ENCODE assay signal across 8 cellular contexts in the genomic region with DNA sequence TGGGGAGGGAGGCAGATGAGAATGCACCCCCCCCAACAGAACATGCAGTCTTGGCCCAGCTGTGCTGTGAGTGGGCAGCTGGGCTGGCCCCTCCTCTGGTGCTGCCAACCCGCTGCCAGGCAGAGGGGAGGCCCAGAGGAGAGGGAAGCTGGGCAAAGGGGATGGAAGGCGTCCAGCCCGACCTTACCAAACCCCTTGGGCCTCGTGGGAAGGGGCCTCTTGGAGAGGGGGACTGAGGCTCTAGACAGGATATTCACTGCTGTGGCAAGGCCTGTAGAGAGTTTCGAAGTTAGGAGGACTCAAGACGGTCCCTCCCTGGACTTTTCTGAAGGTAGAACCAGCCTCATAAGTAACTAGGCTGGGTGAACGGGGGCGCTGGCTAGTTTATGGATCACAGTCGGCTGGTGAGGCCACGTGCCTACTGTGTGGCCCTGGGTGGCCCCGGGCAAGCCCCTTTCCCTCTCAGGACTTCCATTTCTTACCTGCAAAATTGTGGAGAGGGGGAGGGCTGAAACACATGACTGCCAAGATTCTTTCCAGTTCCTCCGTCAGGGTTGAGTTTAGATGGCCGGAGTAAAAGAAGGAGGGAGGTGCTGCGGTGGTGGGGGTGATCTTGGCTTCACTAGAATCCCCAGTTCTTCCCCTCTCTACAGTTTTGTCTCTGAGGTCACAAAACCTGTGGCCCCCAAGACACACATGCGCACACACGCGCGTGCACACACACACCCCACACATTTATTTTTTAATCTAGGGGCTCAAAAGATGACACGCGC. TPM values are rescaled to one million over a fixed set of nuclear protein-coding genes. Genes with fewer than 3 reads are reported as not detected.
DNase-seq lines count a peak whose midpoint lies in the region; ATAC-seq, FAIRE-seq and TF ChIP-seq lines count a peak whose summit lies in the region.

No MANE protein-coding gene starts in this region.

- H3K4me1 ChIP-seq in H1 (replicated peaks in 1 of 4; ENCODE audit: control insufficient read depth in 3 of 4, insufficient read depth in 4 of 4, low read length in 3 of 4), result peaks cover 0 to 15% (median 12%) of the 10 kb centered on the region in 4 experiments; a peak in 5 of 7 replicates
- peaks cover 30% of the 10 kb centered on the region for H3K4me1 ChIP-seq in stomach smooth muscle (ENCODE audit: control insufficient read depth, insufficient read depth, low read length)

- H2BK15ac ChIP-seq in H1 (ENCODE audit: low read length), result 0 out of 2 replicates have a peak overlapping the region, but pooled peaks have one; percentile 72

- H2BK120ac ChIP-seq in H1 (replicated peaks; ENCODE audit: low read depth, low read length), result no peak overlapping the region

- no peak overlapping the region for H2AK5ac ChIP-seq in H1 (ENCODE audit: low read depth, low read length)

- no peak overlapping the region for H4K5ac ChIP-seq in H1 (ENCODE audit: insufficient read length, low read depth, low read length)

- no peak overlapping the region for H3K23ac ChIP-seq in H1 (ENCODE audit: insufficient read length)

- no peak for TF ChIP-seq CTCF in H1 (IDR thresholded peaks at IDR 0.05; ENCODE audit: control extremely low read depth in 1 of 3, insufficient read depth in 1 of 3, low read depth in 1 of 3, low read length in 3 of 3)

- DNase-seq in CD1c-positive myeloid dendritic cell (ENCODE audit: extremely low spot score), result peak; percentile 67
- DNase-seq in activated CD4-positive, alpha-beta T cell treated with anti-CD3 and anti-CD28 coated beads for 4 hours, result peak; percentile 47 to 66
- DNase-seq in H1 (ENCODE audit: low read depth in 1 of 2, low spot score in 2 of 2), result no peak
- peak; percentile 55 for DNase-seq in midbrain (lab: John Stamatoyannopoulos, UW)
- DNase-seq in effector CD8-positive, alpha-beta T cell (lab: John Stamatoyannopoulos, UW), result no peak

- H2BK5ac ChIP-seq in H1 (ENCODE audit: low read depth, low read length), result no peak overlapping the region

- WGBS in H1 (ENCODE audit: extremely low coverage in 1 of 2, insufficient coverage in 1 of 2, insufficient read length in 1 of 2, insufficient replicate concordance in 2 of 2, low coverage in 1 of 2, low lambda C conversion rate in 2 of 2, missing lambda C conversion rate in 1 of 2), 2 experiments, result 77% methylated on average over 17 of the region's 20 CpGs; no CpG with 5 or more reads in 1 of the 2 experiments

- peaks cover 7 to 30% (median 25%) of the 10 kb centered on the region in 4 experiments for H3K27me3 ChIP-seq in H1 (replicated peaks in 1 of 4; ENCODE audit: control insufficient read depth in 3 of 4, extremely low read depth in 1 of 4, insufficient read depth in 3 of 4, low read length in 3 of 4)
- no peaks in the 10 kb centered on the region for H3K27me3 ChIP-seq in stomach smooth muscle (ENCODE audit: control insufficient read depth in 1 of 2, insufficient read depth in 2 of 2, low read length in 2 of 2)

- H4K20me1 ChIP-seq in H1 (replicated peaks in 1 of 2; ENCODE audit: control insufficient read depth in 1 of 2, insufficient read depth in 2 of 2, low read length in 2 of 2), result no peaks in the 10 kb centered on the region

- TF ChIP-seq POLR2A in H1 (IDR thresholded peaks at IDR 0.05; ENCODE audit: control extremely low read depth in 1 of 2, low read depth in 2 of 2, low read length in 2 of 2), result no peak

- H3K18ac ChIP-seq in H1 (ENCODE audit: extremely low read depth, low read length), result peak overlapping the region; percentile 71

- H3K56ac ChIP-seq in H1 (replicated peaks; ENCODE audit: insufficient read length, low read depth, low read length), result no peak overlapping the region

- ATAC-seq in HG02763 (IDR thresholded peaks at IDR 0.05; ENCODE audit: unreplicated experiment) (peak; percentile 13), HG03108 (IDR thresholded peaks at IDR 0.05; ENCODE audit: unreplicated experiment) (no peak)

- H3K79me2 ChIP-seq in H1 (ENCODE audit: control insufficient read depth in 1 of 2, insufficient read depth in 2 of 2, low read length in 2 of 2), result no peaks in the 10 kb centered on the region

- no peaks in the 10 kb centered on the region for H3K36me3 ChIP-seq in H1 (ENCODE audit: control insufficient read depth in 2 of 4, insufficient read depth in 4 of 4, low read length in 3 of 4)
- H3K36me3 ChIP-seq in stomach smooth muscle (ENCODE audit: control insufficient read depth in 2 of 2, insufficient read depth in 2 of 2, low read length in 2 of 2), result peaks cover 0 to 4% of the 10 kb centered on the region in 2 donors

- peak overlapping the region; percentile 93 for H4K8ac ChIP-seq in H1 (ENCODE audit: extremely low read depth, insufficient read depth, low read length)

- H2AFZ ChIP-seq in H1 (ENCODE audit: low read length), result no peak overlapping the region; the same call in 1 of the 2 replicates

- peak overlapping the region; percentile 82; the same call in 1 of the 2 replicates for H2BK20ac ChIP-seq in H1 (ENCODE audit: low read length)

- no peak overlapping the region for H3K4ac ChIP-seq in H1 (replicated peaks; ENCODE audit: insufficient read length, low read depth, low read length)

- peak overlapping the region; percentile 5 to 64; a peak in 3 of 4 replicates for H3K4me2 ChIP-seq in H1 (ENCODE audit: insufficient read depth in 1 of 2, low read depth in 2 of 2, low read length in 2 of 2)

- FAIRE-seq in H1 (lab: Jason Lieb, UNC), result no peak

- H3K27ac ChIP-seq in H1 (ENCODE audit: low read depth, low read length), result no peak overlapping the region
- H3K27ac ChIP-seq in stomach smooth muscle (ENCODE audit: low read length), result peak overlapping the region; percentile 93

- no peaks in the 10 kb centered on the region for H3K9me3 ChIP-seq in H1 (ENCODE audit: insufficient read depth in 2 of 2, low read depth in 1 of 2, low read length in 1 of 2)
- H3K9me3 ChIP-seq in stomach smooth muscle (ENCODE audit: control insufficient read depth in 2 of 2, low read length in 2 of 2), result no peaks in the 10 kb centered on the region

- no peaks in the 10 kb centered on the region for H3K79me1 ChIP-seq in H1 (ENCODE audit: low read depth, low read length)

- no peak for TF ChIP-seq EP300 in H1 (IDR thresholded peaks at IDR 0.05; ENCODE audit: borderline replicate concordance in 1 of 2, low read depth in 2 of 2, low read length in 2 of 2)

- TF ChIP-seq RAD21 in H1 (IDR thresholded peaks at IDR 0.05 in 1 of 2, conservative IDR thresholded peaks at IDR 0.05 in 1 of 2; ENCODE audit: low read depth in 2 of 2, low read length in 2 of 2), result no peak

- CTCF ChIA-PET in H1 (lab: Charles Lee; ENCODE audit: partially characterized antibody), result interaction anchor here (0.6 to 1.7 kb wide), 3 partner anchors 21 to 199 kb away, joined by 3 to 4 read pairs (median 4); no protein-coding TSS in a partner anchor

- H3K4me3 ChIP-seq in H1 (ENCODE audit: extremely low read depth in 1 of 4, insufficient read depth in 2 of 4, low read depth in 3 of 4, low read length in 4 of 4) (peak overlapping the region in 3 of 4 experiments; percentile 29 to 65 (median 38); a peak in 4 of 8 replicates), stomach smooth muscle (ENCODE audit: low read length in 2 of 2) (peak overlapping the region; percentile 79 to 85)

- POLR2A ChIA-PET in H1 (lab: Charles Lee; ENCODE audit: partially characterized antibody), result interaction anchor here (0.8 to 5.0 kb wide), 7 partner anchors 10 to 93 kb away, joined by 3 to 33 read pairs (median 4); a partner anchor contains a TSS

- H3K14ac ChIP-seq in H1 (ENCODE audit: insufficient read length), result no peak overlapping the region

- H4K91ac ChIP-seq in H1 (replicated peaks; ENCODE audit: insufficient read length, low read length), result no peak overlapping the region

- H2BK12ac ChIP-seq in H1 (ENCODE audit: low read depth, low read length), result peak overlapping the region; percentile 68; the same call in 1 of the 2 replicates

- H3K23me2 ChIP-seq in H1 (ENCODE audit: low read depth, low read length), result no peaks in the 10 kb centered on the region; the same call in 1 of the 2 replicates

- no peak overlapping the region for H3K9ac ChIP-seq in H1 (replicated peaks in 1 of 4; ENCODE audit: extremely low read depth in 1 of 4, low read depth in 3 of 4, low read length in 3 of 4)
- peak overlapping the region; percentile 84 to 91 for H3K9ac ChIP-seq in stomach smooth muscle (ENCODE audit: low read length in 2 of 2)

TF ChIP-seq in H1, 55 proteins besides CTCF, POLR2A, EP300 and RAD21:
- TF ChIP-seq CTBP2 (IDR thresholded peaks at IDR 0.05; ENCODE audit: borderline replicate concordance, insufficient read depth, insufficient read length, low read length) (no peak), PHF8 (conservative IDR thresholded peaks at IDR 0.05; ENCODE audit: low read depth, low read length) (no peak), ASH2L (IDR thresholded peaks at IDR 0.05; ENCODE audit: low read length) (no peak), CHD1 (IDR thresholded peaks at IDR 0.05; ENCODE audit: low read depth, low read length) (no peak), NRF1 (IDR thresholded peaks at IDR 0.05; ENCODE audit: low read depth, low read length) (no peak), RNF2 (IDR thresholded peaks at IDR 0.05; ENCODE audit: borderline replicate concordance, low read depth, low read length, missing control alignments, poor library complexity, severe bottlenecking) (no peak), CEBPB (IDR thresholded peaks at IDR 0.05; ENCODE audit: low read depth, low read length) (no peak), SAP30 (IDR thresholded peaks at IDR 0.05; ENCODE audit: insufficient read depth, insufficient replicate concordance, low read length) (no peak)
TF ChIP-seq in H1: peak in this region for 0.

RNA-seq across cellular contexts. Expression of a gene that starts 0.8 kb away (rescaled TPM):
- 5.4 and 6.0 TPM in 2 replicates for total RNA-seq in H1 (2021; fragmentation: NEBNext Ultra II Directional; extraction: Animal tissue kit (Norgen Biotek cat#: 25700))
- 4.2 and 7.9 TPM in 2 replicates for polyA plus RNA-seq in H1 (2011; rRNA removed)
- 4.2 TPM for polyA plus RNA-seq in H1 (2011; cell fraction: cytosol; rRNA removed)
- 9.8 TPM for polyA plus RNA-seq in H1 (2011; cell fraction: nucleus; rRNA removed)
- 2.3 to 7.0 TPM (median 6.0 TPM) in 4 replicates for polyA plus RNA-seq in H1 (2012, experiment 1 of 2)
- polyA plus RNA-seq in H1 (2012, experiment 2 of 2), result 3.0 TPM
- 3.0 TPM for polyA plus RNA-seq in H1 (2013, experiment 1 of 2)
- 3.2 TPM for polyA plus RNA-seq in H1 (2013, experiment 2 of 2)
- 6.1 and 12.0 TPM in 2 replicates for polyA minus RNA-seq in H1 (2011; rRNA and poly(A)+ RNA removed)
- polyA minus RNA-seq in H1 (2011; cell fraction: cytosol; rRNA and poly(A)+ RNA removed), result 7.6 TPM
- 4.3 TPM for polyA minus RNA-seq in H1 (2011; cell fraction: nucleus; rRNA and poly(A)+ RNA removed)

RNA-seq across cellular contexts. Expression of a gene that starts 11.3 kb away (rescaled TPM):
- 43.3 and 52.6 TPM in 2 replicates for total RNA-seq in H1 (2021; fragmentation: NEBNext Ultra II Directional; extraction: Animal tissue kit (Norgen Biotek cat#: 25700))
- 35.3 and 40.8 TPM in 2 replicates for polyA plus RNA-seq in H1 (2011; rRNA removed)
- 43.3 TPM for polyA plus RNA-seq in H1 (2011; cell fraction: cytosol; rRNA removed)
- 59.0 TPM for polyA plus RNA-seq in H1 (2011; cell fraction: nucleus; rRNA removed)
- polyA plus RNA-seq in H1 (2012, experiment 1 of 2), result 30.5 to 36.1 TPM (median 33.9 TPM) in 4 replicates
- 19.0 TPM for polyA plus RNA-seq in H1 (2012, experiment 2 of 2)
- 17.7 TPM for polyA plus RNA-seq in H1 (2013, experiment 1 of 2)
- 15.8 TPM for polyA plus RNA-seq in H1 (2013, experiment 2 of 2)
- 43.6 and 47.2 TPM in 2 replicates for polyA minus RNA-seq in H1 (2011; rRNA and poly(A)+ RNA removed)
- polyA minus RNA-seq in H1 (2011; cell fraction: cytosol; rRNA and poly(A)+ RNA removed), result 28.5 TPM
- polyA minus RNA-seq in H1 (2011; cell fraction: nucleus; rRNA and poly(A)+ RNA removed), result 22.2 TPM

Comparison
In these comparisons a context has a peak if more than half of its experiments do, and no peak if none do; other contexts are left out.
1. DNase-seq: peak in CD1c-positive myeloid dendritic cell (single experiment), activated CD4-positive, alpha-beta T cell treated with anti-CD3 and anti-CD28 coated beads for 4 hours (2 of 2) and midbrain (single experiment); none in H1 (0 of 2) and effector CD8-positive, alpha-beta T cell (single experiment).
2. H3K9ac ChIP-seq: peak in stomach smooth muscle (2 of 2); none in H1 (0 of 4).